ENCODE assay signal across 11 cellular contexts in the genomic region with DNA sequence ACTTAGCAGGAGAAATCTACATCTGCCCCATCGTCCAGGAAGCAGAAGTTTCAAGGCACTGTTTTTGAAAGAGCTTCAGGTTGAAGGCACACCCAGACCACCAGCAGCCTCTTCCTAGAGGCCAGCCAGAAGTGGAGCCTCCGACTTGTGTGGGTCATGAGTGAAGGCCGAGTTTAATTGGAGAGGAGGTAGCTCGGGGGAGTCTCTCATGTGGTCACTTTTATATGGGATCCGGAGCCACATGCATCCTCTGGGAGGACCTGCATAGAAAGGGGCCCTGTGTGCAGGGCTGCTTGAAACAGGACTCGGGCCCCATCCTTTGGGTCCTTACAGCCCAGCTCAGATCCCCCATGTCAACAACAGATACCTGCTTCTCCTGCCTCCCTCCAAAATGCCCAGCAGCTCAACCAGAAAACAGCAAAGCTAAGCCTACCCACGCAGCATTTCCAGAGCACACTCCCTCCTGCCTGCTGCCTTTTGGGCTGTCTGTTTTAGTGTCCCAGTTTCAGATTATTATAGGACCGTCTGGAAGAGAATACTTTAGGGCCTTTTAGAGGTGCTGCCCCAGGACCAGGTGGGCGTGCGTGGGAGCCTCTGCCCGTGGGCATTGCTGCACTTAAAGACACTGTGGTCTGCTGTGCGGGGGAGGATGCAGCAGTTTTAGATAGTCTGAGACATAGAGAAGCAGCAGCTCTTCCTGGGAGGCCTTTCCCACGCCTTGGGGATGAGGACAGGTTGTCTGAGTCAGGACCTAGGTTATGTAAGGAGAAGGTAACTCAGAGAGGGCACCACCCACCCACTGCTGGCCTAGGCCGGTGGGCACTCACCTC. TPM values are rescaled to one million over a fixed set of nuclear protein-coding genes. Genes with fewer than 3 reads are reported as not detected.
DNase-seq lines count a peak whose midpoint lies in the region; ATAC-seq, FAIRE-seq and TF ChIP-seq lines count a peak whose summit lies in the region.
"Had no signal": no experiment of that assay in that cellular context is flagged by ENCODE, and none has a peak within 500 bp of the region (broad histone marks: within the 10 kb centered on the region; RNA-seq: fewer than 3 reads in every experiment).

No MANE protein-coding gene starts in this region.

- peak; percentile 42 for DNase-seq in Daoy (ENCODE audit: low read depth)
- DNase-seq in RCC 7860 (ENCODE audit: low spot score): peak; percentile 21
- DNase-seq in islet precursor cell: peak; percentile 64
- peak in 1 of 2 donors; percentile 8 for DNase-seq in gastrocnemius medialis
- DNase-seq in NCI-H1105 treated with DMSO at 0.1 percent for 48 hours (lab: John Stamatoyannopoulos, UW): no peak
- no peak for DNase-seq in testis
- DNase-seq: activated CD8-positive, alpha-beta memory T cell treated with anti-CD3 and anti-CD28 coated beads, Interleukin-2, amount 10 ng/mL, durations not matched to agents 7 days and 5 days; GOT3; NCI-H2081 had no signal

- no peak for FAIRE-seq in RCC 7860 (lab: Jason Lieb, UNC)
- FAIRE-seq: GM19239 had no signal

- WGBS in testis, 2 donors: 54 to 63% methylated on average over 10 to 14 of the region's 14 CpGs

- intact Hi-C loops in gastrocnemius medialis (cut with DNase I; ENCODE audit: low total_unique reads): no loop called here
- intact Hi-C loops in testis (cut with DNase I; ENCODE audit: low total_unique reads): no loop called here

- H3K9me3 ChIP-seq in gastrocnemius medialis (no peaks in the 10 kb centered on the region), testis (no peaks in the 10 kb centered on the region)

- ATAC-seq in gastrocnemius medialis (no peak), HG03439 (IDR thresholded peaks at IDR 0.05; ENCODE audit: unreplicated experiment) (no peak)
- ATAC-seq: activated CD8-positive, alpha-beta memory T cell treated with anti-CD3 and anti-CD28 coated beads, Interleukin-2, amount 10 ng/mL, durations not matched to agents 7 days and 5 days had no signal

- H3K4me1 ChIP-seq in gastrocnemius medialis (peaks cover 83 to 86% of the 10 kb centered on the region in 2 donors), testis (peaks cover 23% of the 10 kb centered on the region)

- TF ChIP-seq POLR2A in gastrocnemius medialis (IDR thresholded peaks at IDR 0.05): no peak
- no peak for TF ChIP-seq POLR2A in testis (IDR thresholded peaks at IDR 0.05)

- H3K27me3 ChIP-seq in gastrocnemius medialis (no peaks in the 10 kb centered on the region), testis (no peaks in the 10 kb centered on the region)

- in situ Hi-C loops in gastrocnemius medialis (cut with MboI; ENCODE audit: low sequenced_read_pairs in 4 of 4): no loop called here

- no peak for TF ChIP-seq CTCF in gastrocnemius medialis (IDR thresholded peaks at IDR 0.05 in 4 of 5, conservative IDR thresholded peaks at IDR 0.05 in 1 of 5)
- TF ChIP-seq CTCF in testis (IDR thresholded peaks at IDR 0.05): no peak

- H3K4me3 ChIP-seq in gastrocnemius medialis (no peak overlapping the region), testis (no peak overlapping the region)

- H3K27ac ChIP-seq in gastrocnemius medialis (peak overlapping the region; percentile 52 to 66 (median 56)), testis (no peak overlapping the region)

- no peaks in the 10 kb centered on the region for H3K36me3 ChIP-seq in gastrocnemius medialis
- H3K36me3 ChIP-seq in testis (ENCODE audit: low read depth, missing control alignments): no peaks in the 10 kb centered on the region

RNA-seq across cellular contexts. Expression of a gene that starts 29.5 kb away (rescaled TPM):
- 135 and 150 TPM in 2 replicates for total RNA-seq in Daoy (2014; rRNA removed; shearing (Covaris generic))
- total RNA-seq in gastrocnemius medialis: 100 to 1,000 TPM in 3 of 4 donors, 10 to 100 TPM in 1; 71.1 to 127 (median 124) TPM
- total RNA-seq in testis: 100 to 1,000 TPM; 304 to 337 TPM
- polyA plus RNA-seq in testis (ENCODE audit: insufficient read depth, low read depth, low replicate concordance): 191 TPM

Comparison
In these comparisons a context has a peak if more than half of its experiments do, and no peak if none do; other contexts are left out.
1. DNase-seq: peak in Daoy (single experiment), RCC 7860 (single experiment) and islet precursor cell (single experiment); none in NCI-H1105 treated with DMSO at 0.1 percent for 48 hours (single experiment) and testis (single experiment).
2. H3K27ac ChIP-seq: peak in gastrocnemius medialis (4 of 4); none in testis (0 of 2).